ENCODE assay signal across 22 cellular contexts in the genomic region with DNA sequence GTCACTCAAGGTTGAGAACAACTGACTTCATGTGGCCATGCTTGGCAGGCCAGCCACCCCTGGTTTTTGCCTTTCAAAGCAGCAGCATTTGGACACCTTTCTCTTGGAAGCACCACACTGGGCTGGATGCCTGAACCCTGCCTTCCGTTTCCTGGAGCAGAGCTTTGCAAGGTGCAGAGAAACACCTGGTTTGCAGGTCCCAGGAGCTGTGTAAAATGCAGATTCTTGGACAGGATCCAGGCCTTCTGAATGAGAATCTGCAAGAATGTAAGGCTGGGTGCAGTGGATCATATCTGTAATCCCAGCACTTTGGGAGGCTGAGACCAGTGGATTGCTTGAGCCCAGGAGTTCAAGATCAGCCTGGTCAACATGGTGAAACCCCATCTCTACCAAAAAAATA.
"Had no signal": no experiment of that assay in that cellular context is flagged by ENCODE, and none has a peak within 500 bp of the region (broad histone marks: within the 10 kb centered on the region; RNA-seq: fewer than 3 reads in every experiment).

No MANE protein-coding gene starts in this region.

- H3K27me3 Mint-ChIP-seq: stimulated activated memory B cell treated with anti-CD40 and anti-IgM and Interleukin-4, amounts not matched to agents 10 μg/mL and 1 μg/mL and 100 μg/mL, for 72 hours had no signal

- H3K27ac ChIP-seq: heart left ventricle, right lobe of liver, skin epidermis, testis, vagina had no signal

- H3K9me3 Mint-ChIP-seq: activated naive CD8-positive, alpha-beta T cell treated with anti-CD3 and anti-CD28 coated beads, Interleukin-2, amount 50 U/mL, for 24 hours; dendritic cell treated with granulocyte-macrophage colony-stimulating factor and Interleukin-4, amounts not matched to agents 40 ng/mL and 50 ng/mL, for 4 days; naive thymus-derived CD4-positive, alpha-beta T cell; neural crest cell; stimulated activated memory B cell treated with anti-CD40 and anti-IgM and Interleukin-4, amounts not matched to agents 10 μg/mL and 1 μg/mL and 100 μg/mL, for 72 hours had no signal

- H3K4me3 Mint-ChIP-seq: activated CD8-positive, alpha-beta T cell treated with anti-CD3 and anti-CD28 coated beads, Interleukin-2, amount 10 ng/mL, durations not matched to agents 7 days and 5 days; activated naive CD8-positive, alpha-beta T cell treated with anti-CD3 and anti-CD28 coated beads, Interleukin-2, amount 50 U/mL, for 24 hours; activated T-helper 1 cell treated with anti-CD3 and anti-CD28 coated beads, Interleukin-12 subunit alpha, Interleukin-12 subunit beta, Interleukin-2, Interleukin-4 antibody, amounts not matched to agents 30 ng/mL and 10 ng/mL and 1 ng/mL, durations not matched to agents 14 hours and 24 hours and 36 hours; dendritic cell treated with granulocyte-macrophage colony-stimulating factor and Interleukin-4, amounts not matched to agents 40 ng/mL and 50 ng/mL, for 4 days; naive thymus-derived CD4-positive, alpha-beta T cell; neural crest cell; stimulated activated memory B cell treated with anti-CD40 and anti-IgM and Interleukin-4, amounts not matched to agents 10 μg/mL and 1 μg/mL and 100 μg/mL, for 72 hours had no signal

- DNase-seq: activated CD4-positive, alpha-beta T cell treated with anti-CD3 and anti-CD28 coated beads for 1 hour; activated CD4-positive, alpha-beta T cell treated with anti-CD3 and anti-CD28 coated beads, Interleukin-2, amount 50 U/mL, for 1 hour; activated CD8-positive, alpha-beta T cell treated with anti-CD3 and anti-CD28 coated beads, Interleukin-2, amount 10 ng/mL, durations not matched to agents 7 days and 5 days; activated gamma-delta T cell; activated naive CD4-positive, alpha-beta T cell treated with anti-CD3 and anti-CD28 coated beads, Interleukin-2, amount 50 U/mL, for 16 hours; activated naive CD8-positive, alpha-beta T cell treated with anti-CD3 and anti-CD28 coated beads, Interleukin-2, amount 50 U/mL, for 24 hours; effector CD4-positive, alpha-beta T cell; heart left ventricle; islet precursor cell; naive thymus-derived CD4-positive, alpha-beta T cell; right lobe of liver; testis; trophoblast cell had no signal

- H3K4me1 ChIP-seq: heart left ventricle, right lobe of liver, testis, vagina had no signal

- ATAC-seq: activated CD8-positive, alpha-beta T cell treated with anti-CD3 and anti-CD28 coated beads, Interleukin-2, amount 10 ng/mL, durations not matched to agents 7 days and 5 days; activated naive CD8-positive, alpha-beta T cell treated with anti-CD3 and anti-CD28 coated beads, Interleukin-2, amount 50 U/mL, for 24 hours; heart left ventricle; naive thymus-derived CD4-positive, alpha-beta T cell; right lobe of liver; stimulated activated memory B cell treated with anti-CD40 and anti-IgM and Interleukin-4, amounts not matched to agents 10 μg/mL and 1 μg/mL and 100 μg/mL, for 72 hours had no signal

- FAIRE-seq: endometrium, TTC549 had no signal

- H3K9me3 ChIP-seq: heart left ventricle, right lobe of liver, testis, vagina had no signal

- H3K27ac Mint-ChIP-seq: activated CD8-positive, alpha-beta T cell treated with anti-CD3 and anti-CD28 coated beads, Interleukin-2, amount 10 ng/mL, durations not matched to agents 7 days and 5 days; activated naive CD8-positive, alpha-beta T cell treated with anti-CD3 and anti-CD28 coated beads, Interleukin-2, amount 50 U/mL, for 24 hours; activated T-helper 1 cell treated with anti-CD3 and anti-CD28 coated beads, Interleukin-12 subunit alpha, Interleukin-12 subunit beta, Interleukin-2, Interleukin-4 antibody, amounts not matched to agents 30 ng/mL and 10 ng/mL and 1 ng/mL, durations not matched to agents 14 hours and 24 hours and 36 hours; dendritic cell treated with granulocyte-macrophage colony-stimulating factor and Interleukin-4, amounts not matched to agents 40 ng/mL and 50 ng/mL, for 4 days; naive thymus-derived CD4-positive, alpha-beta T cell; stimulated activated memory B cell treated with anti-CD40 and anti-IgM and Interleukin-4, amounts not matched to agents 10 μg/mL and 1 μg/mL and 100 μg/mL, for 72 hours had no signal

- H3K36me3 Mint-ChIP-seq: stimulated activated memory B cell treated with anti-CD40 and anti-IgM and Interleukin-4, amounts not matched to agents 10 μg/mL and 1 μg/mL and 100 μg/mL, for 72 hours had no signal

- H3K4me3 ChIP-seq: heart left ventricle, lung, right lobe of liver, skin epidermis, testis, vagina had no signal

- H3K4me1 Mint-ChIP-seq: activated naive CD8-positive, alpha-beta T cell treated with anti-CD3 and anti-CD28 coated beads, Interleukin-2, amount 50 U/mL, for 24 hours; naive thymus-derived CD4-positive, alpha-beta T cell; stimulated activated memory B cell treated with anti-CD40 and anti-IgM and Interleukin-4, amounts not matched to agents 10 μg/mL and 1 μg/mL and 100 μg/mL, for 72 hours had no signal

- H3K36me3 ChIP-seq: heart left ventricle, right lobe of liver, vagina had no signal

- H3K27me3 ChIP-seq: heart left ventricle, right lobe of liver, testis, vagina had no signal
